ENCODE assay signal across 1 cellular context in genomic region chr4:42649870-42650269, GRCh38.
TF ChIP-seq lines count a peak whose summit lies in the region.

No MANE protein-coding gene starts in this region.

TF ChIP-seq in H1, 55 proteins besides CTCF, POLR2A, EP300 and RAD21:
- TF ChIP-seq SP1 (IDR thresholded peaks at IDR 0.05; ENCODE audit: low read depth, low read length) (no peak), BRCA1 (IDR thresholded peaks at IDR 0.05; ENCODE audit: low read depth, low read length) (no peak), KDM1A (IDR thresholded peaks at IDR 0.05; ENCODE audit: borderline replicate concordance, low read length) (no peak), EZH2 (IDR thresholded peaks at IDR 0.05; ENCODE audit: low read depth, low read length, severe bottlenecking) (no peak), POLR2AphosphoS5 (IDR thresholded peaks at IDR 0.05; ENCODE audit: low read depth, low read length) (no peak), SAP30 (IDR thresholded peaks at IDR 0.05; ENCODE audit: insufficient read depth, insufficient replicate concordance, low read length) (no peak), CEBPB (IDR thresholded peaks at IDR 0.05; ENCODE audit: low read depth, low read length) (no peak), TBP (IDR thresholded peaks at IDR 0.05; ENCODE audit: low read depth, low read length) (no peak)
